In the genomic region with DNA sequence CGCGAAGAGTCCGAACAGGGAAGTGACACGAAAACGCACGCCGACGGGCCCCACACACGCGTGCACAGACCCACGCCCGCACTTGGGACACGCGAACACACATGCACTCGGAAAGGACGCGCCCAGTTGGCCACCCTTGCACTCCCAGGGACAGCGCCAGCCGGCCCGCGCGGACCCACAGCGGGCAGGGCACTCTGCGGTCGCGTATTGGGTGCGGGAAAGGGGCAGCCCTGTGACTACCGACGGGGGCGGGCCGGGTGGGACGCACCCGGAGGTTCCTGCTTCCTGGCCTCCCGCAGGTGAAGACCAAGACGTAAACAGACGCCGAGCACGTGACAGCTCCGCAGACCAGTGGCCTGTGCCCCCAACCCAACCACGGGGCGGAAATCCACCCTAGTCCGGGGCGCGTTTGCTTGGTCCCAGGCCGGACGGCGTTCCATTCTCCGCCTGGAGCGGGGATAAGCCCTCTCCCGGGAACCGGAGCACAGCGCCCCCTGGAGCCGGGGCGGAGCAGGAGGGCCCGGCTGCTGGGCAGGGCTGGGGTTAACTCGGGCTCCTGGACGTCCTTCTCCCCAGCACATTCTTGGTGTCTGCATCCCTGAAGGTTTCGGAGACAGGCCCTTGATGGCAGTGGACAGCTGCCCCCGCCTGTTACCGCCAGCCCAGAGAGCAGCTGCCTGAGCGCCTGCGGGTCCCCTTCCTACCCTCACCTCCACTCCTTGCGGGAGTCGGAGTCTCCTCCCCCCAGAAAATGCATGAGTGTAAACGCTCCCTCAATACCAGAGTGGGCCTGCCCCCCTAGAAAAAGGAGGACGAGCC, we compare ENCODE assay signal across 7 cellular contexts. TPM values are rescaled to one million over a fixed set of nuclear protein-coding genes. Genes with fewer than 3 reads are reported as not detected.
DNase-seq lines count a peak whose midpoint lies in the region; ATAC-seq and TF ChIP-seq lines count a peak whose summit lies in the region.

No MANE protein-coding gene starts in this region.

- peak; percentile 33 for ATAC-seq in HG02973 (IDR thresholded peaks at IDR 0.05; ENCODE audit: unreplicated experiment)

- H3K36me3 Mint-ChIP-seq in endodermal cell (ENCODE audit: low read depth) (peaks cover 11% of the 10 kb centered on the region), mesothelial cell of epicardium (peaks cover 2% of the 10 kb centered on the region)

- WGBS in endodermal cell (ENCODE audit: insufficient coverage in 1 of 2, insufficient read length in 1 of 2), 2 experiments: 0 to 1% methylated on average over 9 to 66 of the region's 66 CpGs

- TF ChIP-seq CTCF in GM12873 (IDR thresholded peaks at IDR 0.05; ENCODE audit: insufficient read depth, low read depth, low read length, missing control alignments): peak; percentile 93
- peak; percentile 94 for TF ChIP-seq CTCF in endodermal cell (conservative IDR thresholded peaks at IDR 0.05)
- peak; percentile 91 for TF ChIP-seq CTCF in mesothelial cell of epicardium (IDR thresholded peaks at IDR 0.05; ENCODE audit: unreplicated experiment)

- peaks cover 21% of the 10 kb centered on the region for H3K36me3 ChIP-seq in endodermal cell (ENCODE audit: control insufficient read depth, insufficient read depth, low read length)

- no peaks in the 10 kb centered on the region for H3K27me3 Mint-ChIP-seq in endodermal cell (ENCODE audit: insufficient read depth)
- H3K27me3 Mint-ChIP-seq in mesothelial cell of epicardium (ENCODE audit: low read depth): no peaks in the 10 kb centered on the region

- H3K9ac ChIP-seq in endodermal cell (ENCODE audit: extremely low read depth, low read length, poor library complexity, severe bottlenecking): peak overlapping the region; percentile 78

- H3K27ac Mint-ChIP-seq in endodermal cell (peak overlapping the region; percentile 95), mesothelial cell of epicardium (peak overlapping the region; percentile 98)

- H3K4me3 Mint-ChIP-seq in endodermal cell (peak overlapping the region; percentile 67), mesothelial cell of epicardium (peak overlapping the region; percentile 84)

- H3K4me3 ChIP-seq in endodermal cell (ENCODE audit: low read length): peak overlapping the region; percentile 88

- H3K9me3 ChIP-seq in endodermal cell (ENCODE audit: control insufficient read depth, low read length): no peaks in the 10 kb centered on the region

- peaks cover 3% of the 10 kb centered on the region for H3K4me1 ChIP-seq in endodermal cell (ENCODE audit: control insufficient read depth, insufficient read depth, low read length)

- H3K9me3 Mint-ChIP-seq in endodermal cell: no peaks in the 10 kb centered on the region
- H3K9me3 Mint-ChIP-seq in mesothelial cell of epicardium: no peaks in the 10 kb centered on the region

- DNase-seq in NCI-H82 (lab: John Stamatoyannopoulos, UW) (peak; percentile 84), endodermal cell (peak; percentile 97), mesothelial cell of epicardium (ENCODE audit: low spot score in 2 of 2, unreplicated experiment in 2 of 2) (peak; percentile 65 to 85)
- peak; percentile 27 for DNase-seq in activated CD8-positive, alpha-beta memory T cell treated with anti-CD3 and anti-CD28 coated beads, Interleukin-2, amount 50 U/mL, for 1 hour (ENCODE audit: extremely low read depth)
- peak; percentile 24 to 52 for DNase-seq in stimulated activated CD8-positive, alpha-beta memory T cell treated with anti-CD3 and anti-CD28 coated beads, Interleukin-2, amount 100 ng/mL, for 1 hour (ENCODE audit: low read depth in 2 of 2)

- peak overlapping the region; percentile 97 for H3K27ac ChIP-seq in endodermal cell (ENCODE audit: low read depth, low read length)

- H3K4me1 Mint-ChIP-seq in endodermal cell: peaks cover 39% of the 10 kb centered on the region
- peaks cover 50% of the 10 kb centered on the region for H3K4me1 Mint-ChIP-seq in mesothelial cell of epicardium

- H3K27me3 ChIP-seq in endodermal cell (ENCODE audit: control insufficient read depth, insufficient read depth, low read length, poor library complexity, severe bottlenecking): no peaks in the 10 kb centered on the region

RNA-seq across cellular contexts. Expression of gene LZTS2, which starts 2.0 kb away (rescaled TPM):
- total RNA-seq in endodermal cell (10 to 100 TPM; 76.8 to 85.9 TPM), mesothelial cell of epicardium (107 to 111 TPM (median 110 TPM) in 3 replicates)
- 81.0 TPM for polyA plus RNA-seq in endodermal cell (2013, experiment 1 of 2)
- polyA plus RNA-seq in endodermal cell (2013, experiment 2 of 2): 75.3 TPM

RNA-seq across cellular contexts. Expression of gene TWNK, which starts 10.2 kb away (rescaled TPM):
- total RNA-seq in endodermal cell: 10 to 100 TPM; 11.2 to 15.1 TPM
- 13.7 TPM for polyA plus RNA-seq in endodermal cell (2013, experiment 1 of 2)
- 11.1 TPM for polyA plus RNA-seq in endodermal cell (2013, experiment 2 of 2)
- 11.7 to 13.9 TPM (median 12.4 TPM) in 3 replicates for total RNA-seq in mesothelial cell of epicardium

RNA-seq across cellular contexts. Expression of gene MRPL43, which starts 10.3 kb away (rescaled TPM):
- total RNA-seq in endodermal cell: 10 to 100 TPM; 68.9 to 72.8 TPM
- polyA plus RNA-seq in endodermal cell (2013, experiment 1 of 2): 85.0 TPM
- polyA plus RNA-seq in endodermal cell (2013, experiment 2 of 2): 76.2 TPM
- total RNA-seq in mesothelial cell of epicardium: 66.7 to 70.2 TPM (median 69.4 TPM) in 3 replicates

RNA-seq across cellular contexts. Expression of gene SEMA4G, which starts 28.3 kb away (rescaled TPM):
- total RNA-seq in endodermal cell (10 to 100 TPM; 20.1 to 36.6 TPM), mesothelial cell of epicardium (20.0 to 22.8 TPM (median 22.2 TPM) in 3 replicates)
- polyA plus RNA-seq in endodermal cell (2013, experiment 1 of 2): 17.0 TPM
- polyA plus RNA-seq in endodermal cell (2013, experiment 2 of 2): 13.1 TPM

RNA-seq across cellular contexts. Expression of gene PDZD7, which starts 33.4 kb away (rescaled TPM):
- total RNA-seq in endodermal cell: 1 to 10 TPM in 1 of 2 donors, under 1 TPM in 1; 0.49 to 1.1 TPM
- 0.53 TPM for polyA plus RNA-seq in endodermal cell (2013, experiment 1 of 2)
- polyA plus RNA-seq in endodermal cell (2013, experiment 2 of 2): 0.50 TPM
- total RNA-seq in mesothelial cell of epicardium: 1.2 to 1.8 TPM (median 1.8 TPM) in 3 replicates

Comparison
In these comparisons a context has a peak if more than half of its experiments do, and no peak if none do; other contexts are left out.
1. Peak in every context shown above with its lines: DNase-seq, ATAC-seq, H3K4me3 ChIP-seq and H3K27ac ChIP-seq.
2. DNase-seq: peak in every context shown above with its lines; median percentile 97 in endodermal cell; 84 in NCI-H82; 75 in mesothelial cell of epicardium; 38 in stimulated activated CD8-positive, alpha-beta memory T cell treated with anti-CD3 and anti-CD28 coated beads, Interleukin-2, amount 100 ng/mL, for 1 hour; 27 in activated CD8-positive, alpha-beta memory T cell treated with anti-CD3 and anti-CD28 coated beads, Interleukin-2, amount 50 U/mL, for 1 hour.